In the genomic region with DNA sequence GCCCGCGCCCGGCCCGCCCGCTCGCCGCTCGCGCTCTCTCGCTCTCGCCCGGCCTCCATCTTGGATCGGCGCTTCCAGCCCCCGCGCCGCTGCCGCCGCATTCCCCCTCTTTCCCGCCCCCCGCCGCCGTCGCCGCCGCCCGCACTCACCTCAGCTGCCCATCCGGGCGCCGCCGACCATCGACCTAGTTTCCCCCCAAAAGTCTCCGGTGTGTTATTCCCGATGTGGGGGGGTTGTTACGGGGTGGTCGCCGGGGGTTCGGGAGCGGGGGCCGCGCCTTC, we compare ENCODE assay signal across 8 cellular contexts. TPM values are rescaled to one million over a fixed set of nuclear protein-coding genes. Genes with fewer than 3 reads are reported as not detected.
DNase-seq lines count a peak whose midpoint lies in the region; ATAC-seq lines count a peak whose summit lies in the region.

No MANE protein-coding gene starts in this region.

- DNase-seq in DMS53 (lab: John Stamatoyannopoulos, UW) (peak; percentile 73), DMS53 treated with DMSO at 0.1 percent for 48 hours (lab: John Stamatoyannopoulos, UW; ENCODE audit: unreplicated experiment) (no peak), SHP77 treated with DMSO at 0.1 percent for 48 hours (lab: John Stamatoyannopoulos, UW) (no peak)
- no peak for DNase-seq in stimulated activated naive B cell treated with anti-CD40 and anti-IgM and Interleukin-4, amounts not matched to agents 10 μg/mL and 1 μg/mL and 100 μg/mL, for 72 hours

- peaks cover 27 to 41% (median 36%) of the 10 kb centered on the region in 3 donors for H3K4me1 Mint-ChIP-seq in IgD-negative memory B cell
- peaks cover 46% of the 10 kb centered on the region for H3K4me1 Mint-ChIP-seq in activated naive CD8-positive, alpha-beta T cell (ENCODE audit: low read depth)
- H3K4me1 Mint-ChIP-seq in stimulated activated naive B cell treated with anti-CD40 and anti-IgM and Interleukin-4, amounts not matched to agents 10 μg/mL and 1 μg/mL and 100 μg/mL, for 72 hours, result peaks cover 25 to 43% of the 10 kb centered on the region in 2 donors

- H3K4me3 Mint-ChIP-seq in IgD-negative memory B cell, result peak overlapping the region; percentile 94 to 98 (median 95)
- peak overlapping the region; percentile 95 for H3K4me3 Mint-ChIP-seq in activated naive CD8-positive, alpha-beta T cell
- H3K4me3 Mint-ChIP-seq in stimulated activated naive B cell treated with anti-CD40 and anti-IgM and Interleukin-4, amounts not matched to agents 10 μg/mL and 1 μg/mL and 100 μg/mL, for 72 hours, result peak overlapping the region; percentile 80 to 95

- H3K27ac Mint-ChIP-seq in IgD-negative memory B cell, result peak overlapping the region; percentile 98 to 100 (median 99)
- peak overlapping the region; percentile 95 for H3K27ac Mint-ChIP-seq in activated naive CD8-positive, alpha-beta T cell
- peak overlapping the region; percentile 100 for H3K27ac Mint-ChIP-seq in stimulated activated naive B cell treated with anti-CD40 and anti-IgM and Interleukin-4, amounts not matched to agents 10 μg/mL and 1 μg/mL and 100 μg/mL, for 72 hours

- H3K27me3 Mint-ChIP-seq in IgD-negative memory B cell, result no peaks in the 10 kb centered on the region
- no peaks in the 10 kb centered on the region for H3K27me3 Mint-ChIP-seq in activated naive CD8-positive, alpha-beta T cell
- H3K27me3 Mint-ChIP-seq in stimulated activated naive B cell treated with anti-CD40 and anti-IgM and Interleukin-4, amounts not matched to agents 10 μg/mL and 1 μg/mL and 100 μg/mL, for 72 hours, result no peaks in the 10 kb centered on the region

- no peaks in the 10 kb centered on the region for H3K36me3 Mint-ChIP-seq in IgD-negative memory B cell
- no peaks in the 10 kb centered on the region for H3K36me3 Mint-ChIP-seq in activated naive CD8-positive, alpha-beta T cell
- peaks cover 0 to 3% of the 10 kb centered on the region in 2 donors for H3K36me3 Mint-ChIP-seq in stimulated activated naive B cell treated with anti-CD40 and anti-IgM and Interleukin-4, amounts not matched to agents 10 μg/mL and 1 μg/mL and 100 μg/mL, for 72 hours

- ATAC-seq in GM21447 (IDR thresholded peaks at IDR 0.05; ENCODE audit: unreplicated experiment), result peak; percentile 8
- peak; percentile 21 to 28 for ATAC-seq in stimulated activated naive B cell treated with anti-CD40 and anti-IgM and Interleukin-4, amounts not matched to agents 10 μg/mL and 1 μg/mL and 100 μg/mL, for 72 hours (replicated peaks)

- H3K9me3 Mint-ChIP-seq in IgD-negative memory B cell, result no peaks in the 10 kb centered on the region
- no peaks in the 10 kb centered on the region for H3K9me3 Mint-ChIP-seq in activated naive CD8-positive, alpha-beta T cell (ENCODE audit: low read depth)
- H3K9me3 Mint-ChIP-seq in stimulated activated naive B cell treated with anti-CD40 and anti-IgM and Interleukin-4, amounts not matched to agents 10 μg/mL and 1 μg/mL and 100 μg/mL, for 72 hours, result no peaks in the 10 kb centered on the region

- peak overlapping the region; percentile 55 for H3K4me3 ChIP-seq in iPS-11a (ENCODE audit: low read depth, low read length)

RNA-seq across cellular contexts. Expression of a gene that starts 0.2 kb away (rescaled TPM):
- polyA plus RNA-seq in IgD-negative memory B cell, result 20.8 TPM
